20 cellular contexts compared by ENCODE assay signal in genomic region chr13:99953138-99953755, GRCh38. TPM values are rescaled to one million over a fixed set of nuclear protein-coding genes. Genes with fewer than 3 reads are reported as not detected.
DNase-seq lines count a peak whose midpoint lies in the region; FAIRE-seq and TF ChIP-seq lines count a peak whose summit lies in the region.
"Had no signal": no experiment of that assay in that cellular context is flagged by ENCODE, and none has a peak within 500 bp of the region (broad histone marks: within the 10 kb centered on the region; RNA-seq: fewer than 3 reads in every experiment).

No MANE protein-coding gene starts in this region.

- POLR2A ChIA-PET in endothelial cell of umbilical vein (lab: Charles Lee) = no interaction called here

- BruUV-seq in endothelial cell of umbilical vein (replicated peaks; lab: Mats Ljungman, UMichigan) = no TSS peak

- no peak overlapping the region for H2AFZ ChIP-seq in endothelial cell of umbilical vein (ENCODE audit: low read depth, low read length)
- H2AFZ ChIP-seq: GM23338 had no signal

- H3K4me3 Mint-ChIP-seq in neural crest cell (peak overlapping the region; percentile 35), type B pancreatic cell (peak overlapping the region; percentile 36)
- H3K4me3 Mint-ChIP-seq: GM23338 had no signal

- H3K4me1 Mint-ChIP-seq in neural crest cell (peaks cover 50% of the 10 kb centered on the region), type B pancreatic cell (ENCODE audit: unreplicated experiment) (peaks cover 43% of the 10 kb centered on the region)

- H3K27ac Mint-ChIP-seq in neural crest cell (ENCODE audit: unreplicated experiment) (no peak overlapping the region), type B pancreatic cell (peak overlapping the region; percentile 35)
- H3K27ac Mint-ChIP-seq: GM23338 had no signal

- CTCF ChIA-PET in endothelial cell of umbilical vein (lab: Charles Lee) = interaction anchor here (1.7 kb wide), 1 partner anchor 282 kb away, joined by 6 read pairs; no protein-coding TSS in a partner anchor

- no peak overlapping the region for H3K4me2 ChIP-seq in endothelial cell of umbilical vein (ENCODE audit: insufficient read depth, low read length)
- H3K4me2 ChIP-seq: GM23338, KMS-11 had no signal

- no peaks in the 10 kb centered on the region for H3K79me2 ChIP-seq in endothelial cell of umbilical vein (ENCODE audit: control insufficient read depth, insufficient read depth, low read length)

- in situ Hi-C loops in KBM-7 (cut with MboI; ENCODE audit: low pct_unique_long_range_greater_than_20kb, low sequenced_read_pairs) = no loop called here

- H3K27me3 ChIP-seq in endothelial cell of umbilical vein (ENCODE audit: control insufficient read depth in 2 of 2, insufficient read depth in 2 of 2, low read length in 2 of 2) = peaks cover 37 to 59% of the 10 kb centered on the region in 2 experiments

- intact Hi-C loops in endothelial cell of umbilical vein (cut with micrococcal nuclease) = no loop called here
- intact Hi-C loops in posterior cingulate gyrus (cut with DNase I) = no loop called here

- no peak overlapping the region for H3K9ac ChIP-seq in endothelial cell of umbilical vein (replicated peaks; ENCODE audit: extremely low read depth, insufficient read depth, low read length)
- H3K9ac ChIP-seq: KMS-11 had no signal

- H3K27me3 Mint-ChIP-seq in neural crest cell (ENCODE audit: low read depth) = peaks cover 97% of the 10 kb centered on the region
- peaks cover 90% of the 10 kb centered on the region for H3K27me3 Mint-ChIP-seq in type B pancreatic cell

- no peaks in the 10 kb centered on the region for H3K4me1 ChIP-seq in endothelial cell of umbilical vein (ENCODE audit: control insufficient read depth, extremely low read depth, insufficient read depth, low read length)

- TF ChIP-seq CTCF in endothelial cell of umbilical vein (IDR thresholded peaks at IDR 0.05; ENCODE audit: extremely low read depth in 1 of 2, insufficient read depth in 1 of 2, low read depth in 1 of 2, low read length in 2 of 2) (no peak), neural crest cell (conservative IDR thresholded peaks at IDR 0.05) (no peak), type B pancreatic cell (conservative IDR thresholded peaks at IDR 0.05) (no peak)

- H3K9me3 ChIP-seq in endothelial cell of umbilical vein (replicated peaks; ENCODE audit: control insufficient read depth, insufficient read depth, low read length) = no peaks in the 10 kb centered on the region

- H3K36me3 ChIP-seq in endothelial cell of umbilical vein (ENCODE audit: control insufficient read depth in 2 of 2, extremely low read depth in 1 of 2, insufficient read depth in 2 of 2, low read length in 2 of 2) = no peaks in the 10 kb centered on the region

- H4K20me1 ChIP-seq in endothelial cell of umbilical vein (replicated peaks; ENCODE audit: control insufficient read depth, extremely low read depth, insufficient read depth, low read length) = no peaks in the 10 kb centered on the region

- H3K36me3 Mint-ChIP-seq in neural crest cell (ENCODE audit: low read depth) (no peaks in the 10 kb centered on the region), type B pancreatic cell (no peaks in the 10 kb centered on the region)
- H3K36me3 Mint-ChIP-seq: CD4-positive, CD25-positive, alpha-beta regulatory T cell had no signal

- no peak for TF ChIP-seq POLR2A in endothelial cell of umbilical vein (IDR thresholded peaks at IDR 0.05; ENCODE audit: low read depth, low read length)

- DNase-seq in caudate nucleus (lab: John Stamatoyannopoulos, UW) (no peak), endothelial cell of umbilical vein (ENCODE audit: low read depth, low spot score) (no peak), neural crest cell (ENCODE audit: low read depth, low spot score) (no peak), type B pancreatic cell (ENCODE audit: extremely low spot score, unreplicated experiment) (no peak), T-helper 1 cell (no peak), posterior cingulate gyrus (no peak), KBM-7 (no peak)
- DNase-seq: CD4-positive, CD25-positive, alpha-beta regulatory T cell; EL; NCI-H1092 treated with DMSO at 0.1 percent for 48 hours; NCI-H146; NCI-H2029; NCI-H226; NCI-H510A treated with DMSO at 0.1 percent for 48 hours; NCI-H748 treated with DMSO at 0.1 percent for 48 hours; NK-92 treated with Interleukin-12 subunit alpha and Interleukin-12 subunit beta, amount 100 ng/mL, for 24 hours; SIG-M5 had no signal

- dilution Hi-C loops in endothelial cell of umbilical vein (cut with MboI; ENCODE audit: extremely low pct_ligation_motif_present, low sequenced_read_pairs) = no loop called here

- FAIRE-seq in endothelial cell of umbilical vein (lab: Jason Lieb, UNC) = no peak

- H3K9me1 ChIP-seq in endothelial cell of umbilical vein (replicated peaks; ENCODE audit: control insufficient read depth, extremely low read depth, insufficient read depth, low read length) = no peaks in the 10 kb centered on the region

- no peak overlapping the region for H3K4me3 ChIP-seq in endothelial cell of umbilical vein (replicated peaks in 1 of 3; ENCODE audit: insufficient read depth in 1 of 3, low read depth in 1 of 3, low read length in 3 of 3)
- H3K4me3 ChIP-seq: GM23338 had no signal

- H3K27ac ChIP-seq in caudate nucleus (ENCODE audit: low read depth, low read length) = peak overlapping the region; percentile 36
- no peak overlapping the region for H3K27ac ChIP-seq in endothelial cell of umbilical vein (ENCODE audit: insufficient read depth, low read depth, low read length)
- H3K27ac ChIP-seq: KMS-11 had no signal

- H3K9me3 Mint-ChIP-seq in neural crest cell (no peaks in the 10 kb centered on the region), type B pancreatic cell (no peaks in the 10 kb centered on the region)
- H3K9me3 Mint-ChIP-seq: GM23338 had no signal

TF ChIP-seq in endothelial cell of umbilical vein, 7 proteins besides CTCF, POLR2A, EP300 and RAD21:
- no peak for TF ChIP-seq POLR2AphosphoS5 (IDR thresholded peaks at IDR 0.05; ENCODE audit: insufficient read depth, low read depth, low read length)
- peak; percentile 9 for TF ChIP-seq EZH2 (IDR thresholded peaks at IDR 0.05; ENCODE audit: borderline replicate concordance, low read depth, low read length, severe bottlenecking)

RNA-seq across cellular contexts. Expression of gene ZIC5, which starts 18.3 kb away (rescaled TPM):
- total RNA-seq in endothelial cell of umbilical vein (not detected in 2 replicates), neural crest cell (6.3 and 6.7 TPM in 2 replicates), type B pancreatic cell (ENCODE audit: low replicate concordance) (0.05 and 15.1 TPM in 2 replicates)
- not detected in 2 replicates for polyA plus RNA-seq in endothelial cell of umbilical vein
- not detected in 2 replicates for polyA plus RNA-seq in endothelial cell of umbilical vein (2011; cell fraction: cytosol; rRNA removed)
- not detected in 2 replicates for polyA plus RNA-seq in endothelial cell of umbilical vein (2011; cell fraction: nucleus; rRNA removed)
- not detected in 2 replicates for polyA plus RNA-seq in endothelial cell of umbilical vein (2012)
- 0.04 TPM in 1 of 2 replicates, not detected in the other for polyA minus RNA-seq in endothelial cell of umbilical vein
- 2.3 TPM for polyA minus RNA-seq in endothelial cell of umbilical vein (2011; cell fraction: cytosol; rRNA and poly(A)+ RNA removed)
- not detected in 2 replicates for polyA minus RNA-seq in endothelial cell of umbilical vein (2011; cell fraction: nucleus; rRNA and poly(A)+ RNA removed)
- total RNA-seq: CD4-positive, CD25-positive, alpha-beta regulatory T cell had no signal
- polyA plus RNA-seq: BJ; CD4-positive, CD25-positive, alpha-beta regulatory T cell had no signal

RNA-seq across cellular contexts. Expression of gene ZIC2, which starts 28.3 kb away (rescaled TPM):
- not detected in 2 replicates for total RNA-seq in endothelial cell of umbilical vein
- 0.03 TPM in 1 of 2 replicates, not detected in the other for polyA plus RNA-seq in endothelial cell of umbilical vein
- polyA plus RNA-seq in endothelial cell of umbilical vein (2011; cell fraction: cytosol; rRNA removed) = not detected in 2 replicates
- polyA plus RNA-seq in endothelial cell of umbilical vein (2011; cell fraction: nucleus; rRNA removed) = not detected in 2 replicates
- not detected in 2 replicates for polyA plus RNA-seq in endothelial cell of umbilical vein (2012)
- not detected in 2 replicates for polyA minus RNA-seq in endothelial cell of umbilical vein
- 7.9 TPM for polyA minus RNA-seq in endothelial cell of umbilical vein (2011; cell fraction: cytosol; rRNA and poly(A)+ RNA removed)
- not detected in 2 replicates for polyA minus RNA-seq in endothelial cell of umbilical vein (2011; cell fraction: nucleus; rRNA and poly(A)+ RNA removed)
- total RNA-seq in neural crest cell = 48.6 and 55.3 TPM in 2 replicates
- total RNA-seq in type B pancreatic cell (ENCODE audit: low replicate concordance) = 0.59 and 129 TPM in 2 replicates
- total RNA-seq: CD4-positive, CD25-positive, alpha-beta regulatory T cell had no signal
- polyA plus RNA-seq: BJ; CD4-positive, CD25-positive, alpha-beta regulatory T cell had no signal
